1 cellular context compared by ENCODE assay signal in the genomic region with DNA sequence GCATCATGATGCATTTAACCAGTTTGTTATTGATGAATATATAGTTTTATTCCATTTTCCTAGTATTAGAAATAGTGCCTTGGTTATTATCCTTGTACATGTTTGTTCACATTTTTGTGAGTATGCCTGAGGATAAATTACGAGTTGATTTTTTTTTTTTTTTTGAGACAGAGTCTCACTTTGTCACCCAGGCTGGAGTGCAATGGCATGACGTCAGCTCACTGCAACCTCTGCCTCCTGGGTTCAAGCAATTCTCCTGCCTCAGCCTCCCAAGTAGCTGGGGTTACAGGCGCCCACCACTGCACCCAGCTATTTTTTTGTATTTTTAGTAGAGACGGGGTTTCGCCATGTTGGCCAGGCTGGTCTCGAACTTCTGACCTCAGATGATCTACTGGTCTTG.
TF ChIP-seq lines count a peak whose summit lies in the region.
"Not testable (repeated sequence)": the region's sequence is repeated elsewhere in the genome, so short reads cannot be mapped to it uniquely, and the experiment has no call there.

No MANE protein-coding gene starts in this region.

TF ChIP-seq in HepG2, 621 proteins besides CTCF, POLR2A, EP300 and RAD21:
- TF ChIP-seq CREB1 (IDR thresholded peaks at IDR 0.05) = peak; percentile 81
- TF ChIP-seq CREB1, ATF7 (CRISPR knock-in tag; IDR thresholded peaks at IDR 0.05): not testable (repeated sequence)
- peak; percentile 83 for TF ChIP-seq ATF7 (IDR thresholded peaks at IDR 0.05)
TF ChIP-seq in HepG2: peak in this region for 2; not testable (repeated sequence) for 619.
